Comparison of ENCODE assay signal across 28 cellular contexts in genomic region chr5:9325549-9325948, GRCh38.
"Had no signal": no experiment of that assay in that cellular context is flagged by ENCODE, and none has a peak within 500 bp of the region (broad histone marks: within the 10 kb centered on the region; RNA-seq: fewer than 3 reads in every experiment).

No MANE protein-coding gene starts in this region.

- H3K4me1 ChIP-seq: ascending aorta, breast epithelium, colonic mucosa, gastroesophageal sphincter had no signal

- H3K9me3 ChIP-seq: ascending aorta, breast epithelium, colonic mucosa, esophagus squamous epithelium, gastroesophageal sphincter, heart right ventricle had no signal

- ATAC-seq: activated CD4-positive, CD25-positive, alpha-beta regulatory T cell treated with anti-CD3 and anti-CD28 coated beads, Interleukin-2, amount 50 U/mL, for 24 hours; activated CD8-positive, alpha-beta T cell treated with anti-CD3 and anti-CD28 coated beads for 36 hours; activated naive CD8-positive, alpha-beta T cell treated with anti-CD3 and anti-CD28 coated beads, Interleukin-2, amount 50 U/mL, for 24 hours; activated T-cell treated with anti-CD3 and anti-CD28 coated beads, Interleukin-2, amount 50 U/mL, for 4 hours; activated T-helper 17 cell treated with anti-CD3 and anti-CD28 coated beads, Interleukin-2, amount 50 U/mL, for 72 hours; gastroesophageal sphincter; heart right ventricle; T-helper 17 cell had no signal

- H3K27me3 ChIP-seq: ascending aorta, breast epithelium, cardiac muscle cell, colonic mucosa, esophagus squamous epithelium, gastroesophageal sphincter, heart right ventricle had no signal

- DNase-seq: activated B cell treated with CpG ODN at 0.5 μM for 24 hours; activated CD4-positive, alpha-beta T cell treated with anti-CD3 and anti-CD28 coated beads for 48 hours; activated CD4-positive, alpha-beta T cell treated with anti-CD3 and anti-CD28 coated beads, Interleukin-2, amount 50 U/mL, for 1 hour; activated CD4-positive, alpha-beta T cell treated with anti-CD3 and anti-CD28 coated beads, Interleukin-2, amount 50 U/mL, for 48 hours; activated CD8-positive, alpha-beta memory T cell treated with anti-CD3 and anti-CD28 coated beads for 24 hours; activated CD8-positive, alpha-beta T cell treated with anti-CD3 and anti-CD28 coated beads for 36 hours; activated effector memory CD4-positive, alpha-beta T cell treated with Interleukin-2 at 50 U/mL for 16 hours; activated naive CD4-positive, alpha-beta T cell treated with anti-CD3 and anti-CD28 coated beads for 36 hours; activated naive CD8-positive, alpha-beta T cell treated with anti-CD3 and anti-CD28 coated beads for 36 hours; activated naive CD8-positive, alpha-beta T cell treated with anti-CD3 and anti-CD28 coated beads, Interleukin-2, amount 50 U/mL, for 24 hours; activated T-cell treated with anti-CD3 and anti-CD28 coated beads, Interleukin-2, amount 50 U/mL, for 4 hours; central memory CD4-positive, alpha-beta T cell; cerebellar nuclear complex; colonic mucosa; effector CD8-positive, alpha-beta T cell; esophagus squamous epithelium; foreskin melanocyte; heart right ventricle; T-helper 17 cell; T1000; WERI-Rb-1 had no signal

- H3K27ac ChIP-seq: ascending aorta, breast epithelium, colonic mucosa, epithelial cell of prostate, esophagus squamous epithelium, gastroesophageal sphincter, heart right ventricle, WERI-Rb-1 had no signal

- H3K4me3 ChIP-seq: ascending aorta, breast epithelium, cardiac muscle cell, colonic mucosa, esophagus squamous epithelium, gastroesophageal sphincter, heart right ventricle had no signal

- H3K36me3 ChIP-seq: ascending aorta, breast epithelium, cardiac muscle cell, colonic mucosa, esophagus squamous epithelium, gastroesophageal sphincter, heart right ventricle, WERI-Rb-1 had no signal
